1 cellular context compared by ENCODE assay signal in genomic region chr3:159586587-159587202, GRCh38.
TF ChIP-seq lines count a peak whose summit lies in the region.

No MANE protein-coding gene starts in this region.

TF ChIP-seq in WTC11, 78 proteins besides CTCF, POLR2A, EP300 and RAD21 (continued from another document):
- TF ChIP-seq ZBTB43 (CRISPR knock-in tag; IDR thresholded peaks at IDR 0.05) (no peak), RORB (CRISPR knock-in tag; IDR thresholded peaks at IDR 0.05) (no peak), TP53 (CRISPR knock-in tag; IDR thresholded peaks at IDR 0.05) (no peak), JUN (CRISPR knock-in tag; IDR thresholded peaks at IDR 0.05) (no peak), KAT7 (CRISPR knock-in tag; IDR thresholded peaks at IDR 0.05; ENCODE audit: borderline replicate concordance) (no peak), CREB1 (CRISPR knock-in tag; IDR thresholded peaks at IDR 0.05) (no peak), MAX (CRISPR knock-in tag; IDR thresholded peaks at IDR 0.05) (no peak), ERG (CRISPR knock-in tag; IDR thresholded peaks at IDR 0.05) (no peak), HMGXB4 (CRISPR knock-in tag; IDR thresholded peaks at IDR 0.05) (no peak), PRDM15 (CRISPR knock-in tag; IDR thresholded peaks at IDR 0.05) (no peak), EMX1 (CRISPR knock-in tag; IDR thresholded peaks at IDR 0.05) (no peak), CDX4 (CRISPR knock-in tag; IDR thresholded peaks at IDR 0.05; ENCODE audit: borderline replicate concordance) (no peak), NFE2L1 (CRISPR knock-in tag; IDR thresholded peaks at IDR 0.05) (no peak), JAZF1 (CRISPR knock-in tag; IDR thresholded peaks at IDR 0.05) (no peak), ZNF423 (CRISPR knock-in tag; IDR thresholded peaks at IDR 0.05) (no peak), E2F4 (CRISPR knock-in tag; IDR thresholded peaks at IDR 0.05; ENCODE audit: borderline replicate concordance, low read depth) (no peak)
TF ChIP-seq in WTC11: peak in this region for 0.
